ENCODE assay signal across 10 cellular contexts in genomic region chr9:86721843-86722705, GRCh38.
DNase-seq lines count a peak whose midpoint lies in the region; ATAC-seq and TF ChIP-seq lines count a peak whose summit lies in the region.
"Had no signal": no experiment of that assay in that cellular context is flagged by ENCODE, and none has a peak within 500 bp of the region (broad histone marks: within the 10 kb centered on the region; RNA-seq: fewer than 3 reads in every experiment).

No MANE protein-coding gene starts in this region.

- H3K36me3 ChIP-seq in thyroid gland, result no peaks in the 10 kb centered on the region

- H3K4me3 ChIP-seq in cardiac fibroblast (replicated peaks in 1 of 2; ENCODE audit: low read depth in 2 of 2, low read length in 2 of 2), result no peak overlapping the region
- no peak overlapping the region for H3K4me3 ChIP-seq in thyroid gland (replicated peaks in 1 of 3)

- TF ChIP-seq POLR2A in thyroid gland (IDR thresholded peaks at IDR 0.05), result no peak

- peaks cover 0 to 3% of the 10 kb centered on the region in 2 donors for H3K4me1 ChIP-seq in thyroid gland

- no peaks in the 10 kb centered on the region for H3K9me3 ChIP-seq in thyroid gland

- peak; percentile 90 for ATAC-seq in left lobe of liver
- ATAC-seq in GM19467 (IDR thresholded peaks at IDR 0.05; ENCODE audit: unreplicated experiment), result no peak
- ATAC-seq in GM21619 (IDR thresholded peaks at IDR 0.05; ENCODE audit: unreplicated experiment), result no peak

- DNase-seq in HS-5 (ENCODE audit: low read depth) (peak; percentile 89), cardiac fibroblast (ENCODE audit: low read depth in 2 of 2) (peak; percentile 85 to 97), left lobe of liver (ENCODE audit: low spot score) (no peak), thyroid gland (no peak), NCI-H1048 (lab: John Stamatoyannopoulos, UW) (no peak)
- no peak for DNase-seq in activated CD4-positive, CD25-positive, alpha-beta regulatory T cell treated with anti-CD3 and anti-CD28 coated beads, Interleukin-2, amount 50 U/mL, for 72 hours
- DNase-seq: activated naive CD4-positive, alpha-beta T cell; immature natural killer cell had no signal

- H3K27me3 ChIP-seq in thyroid gland, result no peaks in the 10 kb centered on the region

- H3K27ac ChIP-seq in thyroid gland, result peak overlapping the region in 2 of 3 donors; percentile 1 to 49

- no peak for TF ChIP-seq CTCF in cardiac fibroblast (IDR thresholded peaks at IDR 0.05; ENCODE audit: low read depth, low read length)
- no peak for TF ChIP-seq CTCF in thyroid gland (IDR thresholded peaks at IDR 0.05)

- 39 to 45% methylated on average over 5 of the region's 5 CpGs for WGBS in thyroid gland, 2 donors

- intact Hi-C loops in thyroid gland (cut with DNase I), result no loop called here

Comparison
In these comparisons a context has a peak if more than half of its experiments do, and no peak if none do; other contexts are left out.
1. DNase-seq: peak in HS-5 (single experiment) and cardiac fibroblast (2 of 2); none in left lobe of liver (single experiment), thyroid gland (0 of 2), activated CD4-positive, CD25-positive, alpha-beta regulatory T cell treated with anti-CD3 and anti-CD28 coated beads, Interleukin-2, amount 50 U/mL, for 72 hours (single experiment) and NCI-H1048 (single experiment).